Comparison of ENCODE assay signal across 10 cellular contexts in genomic region chr17:60087882-60088669, GRCh38. TPM values are rescaled to one million over a fixed set of nuclear protein-coding genes. Genes with fewer than 3 reads are reported as not detected.
DNase-seq lines count a peak whose midpoint lies in the region; ATAC-seq, FAIRE-seq and TF ChIP-seq lines count a peak whose summit lies in the region.
"Had no signal": no experiment of that assay in that cellular context is flagged by ENCODE, and none has a peak within 500 bp of the region (broad histone marks: within the 10 kb centered on the region; RNA-seq: fewer than 3 reads in every experiment).

No MANE protein-coding gene starts in this region.

- peaks cover 6% of the 10 kb centered on the region for H3K9me3 Mint-ChIP-seq in activated naive CD4-positive, alpha-beta T cell treated with anti-CD3 and anti-CD28 coated beads, Interleukin-2, amount 10 ng/mL, durations not matched to agents 7 days and 5 days

- no peak overlapping the region for H3K4me3 Mint-ChIP-seq in activated naive CD4-positive, alpha-beta T cell treated with anti-CD3 and anti-CD28 coated beads, Interleukin-2, amount 10 ng/mL, durations not matched to agents 7 days and 5 days
- H3K4me3 Mint-ChIP-seq: activated naive CD4-positive, alpha-beta T cell treated with anti-CD3 and anti-CD28 coated beads for 36 hours had no signal

- FAIRE-seq in GM12891 (lab: Jason Lieb, UNC), result no peak

- no peak overlapping the region for H3K27ac Mint-ChIP-seq in activated naive CD4-positive, alpha-beta T cell treated with anti-CD3 and anti-CD28 coated beads, Interleukin-2, amount 10 ng/mL, durations not matched to agents 7 days and 5 days
- H3K27ac Mint-ChIP-seq: activated naive CD4-positive, alpha-beta T cell treated with anti-CD3 and anti-CD28 coated beads for 36 hours had no signal

- peak overlapping the region; percentile 46 for H3K4me3 ChIP-seq in AG10803 (ENCODE audit: low read length)
- peak overlapping the region in 1 of 2 donors; percentile 50 for H3K4me3 ChIP-seq in cardiac fibroblast (replicated peaks in 1 of 2; ENCODE audit: low read depth in 2 of 2, low read length in 2 of 2)

- H3K4me1 Mint-ChIP-seq in activated naive CD4-positive, alpha-beta T cell treated with anti-CD3 and anti-CD28 coated beads, Interleukin-2, amount 10 ng/mL, durations not matched to agents 7 days and 5 days, result no peaks in the 10 kb centered on the region

- TF ChIP-seq CTCF in AG10803 (conservative IDR thresholded peaks at IDR 0.05; ENCODE audit: low read length) (no peak), cardiac fibroblast (IDR thresholded peaks at IDR 0.05; ENCODE audit: low read depth, low read length) (no peak)

- ATAC-seq in GM19328 (IDR thresholded peaks at IDR 0.05; ENCODE audit: unreplicated experiment) (no peak), GM21529 (IDR thresholded peaks at IDR 0.05; ENCODE audit: unreplicated experiment) (no peak)

- CTCF ChIA-PET in activated naive CD4-positive, alpha-beta T cell treated with anti-CD3 and anti-CD28 coated beads, Interleukin-2, amount 10 ng/mL, durations not matched to agents 7 days and 5 days (lab: Charles Lee), result no interaction called here

- peaks cover 43% of the 10 kb centered on the region for H3K27me3 Mint-ChIP-seq in activated naive CD4-positive, alpha-beta T cell treated with anti-CD3 and anti-CD28 coated beads, Interleukin-2, amount 10 ng/mL, durations not matched to agents 7 days and 5 days

- DNase-seq in AG10803 (ENCODE audit: low read depth) (peak; percentile 67), LoVo (ENCODE audit: low spot score) (peak; percentile 86), cardiac fibroblast (ENCODE audit: low read depth in 2 of 2) (peak; percentile 72 to 82), myocyte (ENCODE audit: low read depth) (peak; percentile 45), GM12891 (ENCODE audit: insufficient read length, low spot score) (no peak)
- DNase-seq in activated naive CD4-positive, alpha-beta T cell treated with anti-CD3 and anti-CD28 coated beads, Interleukin-2, amount 10 ng/mL, durations not matched to agents 7 days and 5 days, result no peak
- DNase-seq: activated naive CD4-positive, alpha-beta T cell treated with anti-CD3 and anti-CD28 coated beads for 36 hours; WERI-Rb-1 had no signal

- no peak for TF ChIP-seq POLR2A in GM12891 (IDR thresholded peaks at IDR 0.05; ENCODE audit: low read depth, low read length)

- peaks cover 3% of the 10 kb centered on the region for H3K36me3 Mint-ChIP-seq in activated naive CD4-positive, alpha-beta T cell treated with anti-CD3 and anti-CD28 coated beads, Interleukin-2, amount 10 ng/mL, durations not matched to agents 7 days and 5 days

TF ChIP-seq in GM12891, 5 proteins besides CTCF, POLR2A, EP300 and RAD21:
- TF ChIP-seq PAX5 (IDR thresholded peaks at IDR 0.05; ENCODE audit: insufficient read depth, low read length, severe bottlenecking) (no peak), SPI1 (IDR thresholded peaks at IDR 0.05; ENCODE audit: low read depth, low read length) (no peak), POU2F2 (IDR thresholded peaks at IDR 0.05; ENCODE audit: low read depth, low read length) (no peak), TAF1 (IDR thresholded peaks at IDR 0.05; ENCODE audit: low read depth, low read length) (no peak), POLR2AphosphoS5 (IDR thresholded peaks at IDR 0.05; ENCODE audit: low read depth, low read length) (no peak)

RNA-seq across cellular contexts. Expression of gene HEATR6, which starts 9.4 kb away (rescaled TPM):
- total RNA-seq in myocyte, result 18.3 and 34.8 TPM in 2 replicates
- polyA plus RNA-seq in myocyte (2012), result 13.7 TPM
- 9.7 TPM for polyA plus RNA-seq in GM12891 (2012; ENCODE audit: low read depth, missing spikeins)

Comparison
In these comparisons a context has a peak if more than half of its experiments do, and no peak if none do; other contexts are left out.
1. DNase-seq: peak in AG10803 (single experiment), LoVo (single experiment), cardiac fibroblast (2 of 2) and myocyte (single experiment); none in GM12891 (single experiment) and activated naive CD4-positive, alpha-beta T cell treated with anti-CD3 and anti-CD28 coated beads, Interleukin-2, amount 10 ng/mL, durations not matched to agents 7 days and 5 days (single experiment).